Comparison of ENCODE assay signal across 8 cellular contexts in the genomic region with DNA sequence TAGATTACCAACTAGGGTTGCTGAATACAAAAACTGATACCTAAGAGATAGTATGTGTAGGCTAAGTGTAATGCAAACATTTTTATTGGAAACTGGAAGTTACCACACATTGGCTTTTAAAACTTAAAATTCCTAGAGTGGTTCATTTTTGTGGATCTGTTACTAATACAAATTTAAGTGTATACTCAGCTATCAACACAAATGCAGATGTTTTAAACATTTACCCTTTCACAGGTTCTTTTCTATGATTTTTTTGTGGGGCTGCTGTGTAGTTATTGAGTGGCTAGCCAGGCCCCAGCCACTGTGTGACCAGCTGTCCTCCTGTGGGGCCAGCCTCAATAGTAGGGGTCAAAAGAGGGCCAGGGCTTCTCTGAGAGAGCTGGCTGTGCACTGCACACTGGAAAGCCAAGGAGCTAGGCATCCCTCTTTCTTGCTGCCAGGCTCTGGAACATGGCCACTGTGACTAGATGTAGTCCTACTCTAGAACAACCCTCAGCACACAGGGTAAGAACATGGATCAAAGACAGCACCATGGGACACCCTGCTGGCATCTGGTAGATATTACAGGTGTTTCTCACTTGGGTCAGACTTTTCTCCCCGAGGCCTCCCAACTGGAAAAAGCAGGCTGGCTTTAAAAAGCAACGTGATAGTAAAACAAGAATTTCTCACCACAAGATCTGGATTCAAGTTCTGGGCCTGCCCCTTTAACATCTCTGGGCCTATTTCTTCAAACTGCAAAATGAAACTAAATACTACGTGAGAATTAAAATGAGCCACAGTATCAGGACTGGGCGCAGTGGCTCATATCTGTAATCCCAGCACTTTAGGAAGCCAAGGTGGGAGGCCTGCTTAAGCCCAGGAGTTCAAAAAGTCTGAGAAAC. TPM values are rescaled to one million over a fixed set of nuclear protein-coding genes. Genes with fewer than 3 reads are reported as not detected.
DNase-seq lines count a peak whose midpoint lies in the region; ATAC-seq and TF ChIP-seq lines count a peak whose summit lies in the region.

No MANE protein-coding gene starts in this region.

- H3F3A ChIP-seq in OCI-LY1 (ENCODE audit: insufficient read depth, low read length): peaks cover 16% of the 10 kb centered on the region; the same call in 1 of the 2 replicates

- no peak overlapping the region for H3K4me3 ChIP-seq in AG09309 (ENCODE audit: control insufficient read depth, low read depth, low read length)
- H3K4me3 ChIP-seq in OCI-LY1 (ENCODE audit: low read depth, low read length, poor library complexity, severe bottlenecking): no peak overlapping the region
- H3K4me3 ChIP-seq in thyroid gland (replicated peaks in 1 of 3): no peak overlapping the region

- no peak for TF ChIP-seq POLR2A in thyroid gland (IDR thresholded peaks at IDR 0.05)

- 38 to 39% methylated on average over 4 of the region's 4 CpGs for WGBS in thyroid gland, 2 donors

- no peaks in the 10 kb centered on the region for H3K9me3 ChIP-seq in OCI-LY1 (ENCODE audit: low read length)
- H3K9me3 ChIP-seq in thyroid gland: no peaks in the 10 kb centered on the region

- intact Hi-C loops in thyroid gland (cut with DNase I): loop anchor here (5.0 kb wide), 1 partner anchor 138 kb away; no protein-coding TSS in a partner anchor

- no peaks in the 10 kb centered on the region for H3K79me2 ChIP-seq in OCI-LY1 (ENCODE audit: insufficient read depth, low read length)

- H3K36me3 ChIP-seq in OCI-LY1 (ENCODE audit: insufficient read depth, low read length): peaks cover 36% of the 10 kb centered on the region; the same call in 1 of the 2 replicates
- no peaks in the 10 kb centered on the region for H3K36me3 ChIP-seq in thyroid gland

- peak overlapping the region; percentile 12 for H3K27ac ChIP-seq in OCI-LY1 (ENCODE audit: low read depth, low read length, poor library complexity, severe bottlenecking)
- no peak overlapping the region for H3K27ac ChIP-seq in thyroid gland

- peaks cover 7% of the 10 kb centered on the region for H3K36me3 Mint-ChIP-seq in activated T-cell treated with anti-CD3 and anti-CD28 coated beads, Interleukin-2, amount 50 U/mL, for 4 hours (ENCODE audit: insufficient read depth)
- peaks cover 23% of the 10 kb centered on the region for H3K36me3 Mint-ChIP-seq in nephron (ENCODE audit: low read depth)

- H3K27ac Mint-ChIP-seq in nephron: peak overlapping the region; percentile 7 to 48 (median 15)

- no peak overlapping the region for H2AFZ ChIP-seq in OCI-LY1 (ENCODE audit: low read length)

- H3K27me3 ChIP-seq in OCI-LY1 (ENCODE audit: insufficient read depth, low read length) (no peaks in the 10 kb centered on the region), thyroid gland (no peaks in the 10 kb centered on the region)

- peak; percentile 71 for ATAC-seq in GM18867 (IDR thresholded peaks at IDR 0.05; ENCODE audit: unreplicated experiment)
- ATAC-seq in activated T-cell treated with anti-CD3 and anti-CD28 coated beads, Interleukin-2, amount 50 U/mL, for 4 hours: peak; percentile 69 to 77

- no peaks in the 10 kb centered on the region for H3K9me3 Mint-ChIP-seq in activated T-cell treated with anti-CD3 and anti-CD28 coated beads, Interleukin-2, amount 50 U/mL, for 4 hours
- H3K9me3 Mint-ChIP-seq in nephron: no peaks in the 10 kb centered on the region

- TF ChIP-seq CTCF in AG09309 (IDR thresholded peaks at IDR 0.05; ENCODE audit: control insufficient read depth, insufficient read depth, low read depth, low read length, missing control alignments) (peak; percentile 71), OCI-LY1 (IDR thresholded peaks at IDR 0.05; ENCODE audit: low read length) (peak; percentile 73), nephron (IDR thresholded peaks at IDR 0.05; ENCODE audit: unreplicated experiment in 3 of 3) (peak; percentile 64 to 67 (median 64)), thyroid gland (IDR thresholded peaks at IDR 0.05) (peak in 5 of 6 experiments; percentile 62 to 89 (median 74))

- no peaks in the 10 kb centered on the region for H3K27me3 Mint-ChIP-seq in activated T-cell treated with anti-CD3 and anti-CD28 coated beads, Interleukin-2, amount 50 U/mL, for 4 hours (ENCODE audit: low read depth)
- no peaks in the 10 kb centered on the region for H3K27me3 Mint-ChIP-seq in nephron (ENCODE audit: low read depth)

- DNase-seq in AG09309 (ENCODE audit: low read depth) (peak; percentile 55), HuH-7 (ENCODE audit: low spot score) (peak; percentile 88), fibroblast of gingiva (ENCODE audit: low read depth) (peak; percentile 81), thyroid gland (peak; percentile 73 to 74)
- peak; percentile 41 for DNase-seq in activated T-cell treated with anti-CD3 and anti-CD28 coated beads, Interleukin-2, amount 50 U/mL, for 4 hours

- no peaks in the 10 kb centered on the region for H3K9me2 ChIP-seq in OCI-LY1 (ENCODE audit: low read depth, low read length)

- H3K9ac ChIP-seq in OCI-LY1 (ENCODE audit: low read length): no peak overlapping the region

- H3K4me3 Mint-ChIP-seq in activated T-cell treated with anti-CD3 and anti-CD28 coated beads, Interleukin-2, amount 50 U/mL, for 4 hours: peak overlapping the region; percentile 27
- no peak overlapping the region for H3K4me3 Mint-ChIP-seq in nephron

- no peak overlapping the region for H3K4me2 ChIP-seq in OCI-LY1 (ENCODE audit: low read length)

- H4K20me1 ChIP-seq in OCI-LY1 (ENCODE audit: insufficient read depth, low read length): no peaks in the 10 kb centered on the region

- peaks cover 61% of the 10 kb centered on the region for H3K4me1 Mint-ChIP-seq in activated T-cell treated with anti-CD3 and anti-CD28 coated beads, Interleukin-2, amount 50 U/mL, for 4 hours (ENCODE audit: low read depth)
- peaks cover 52% of the 10 kb centered on the region for H3K4me1 Mint-ChIP-seq in nephron

- peaks cover 7% of the 10 kb centered on the region for H3K4me1 ChIP-seq in OCI-LY1 (ENCODE audit: insufficient read depth, low read length, severe bottlenecking)
- peaks cover 0 to 16% of the 10 kb centered on the region in 2 donors for H3K4me1 ChIP-seq in thyroid gland

RNA-seq across cellular contexts. Expression of gene VEZF1, which starts 7.3 kb away (rescaled TPM):
- total RNA-seq in activated T-cell treated with anti-CD3 and anti-CD28 coated beads, Interleukin-2, amount 50 U/mL, for 4 hours: 10 to 100 TPM; 23.8 to 25.1 (median 24.1) TPM
- total RNA-seq in thyroid gland: 100 to 1,000 TPM in 1 of 4 donors, 10 to 100 TPM in 3; 88.5 to 147 (median 91.4) TPM

RNA-seq across cellular contexts. Expression of gene SRSF1, which starts 11.7 kb away (rescaled TPM):
- total RNA-seq in activated T-cell treated with anti-CD3 and anti-CD28 coated beads, Interleukin-2, amount 50 U/mL, for 4 hours: 100 to 1,000 TPM; 588 to 666 (median 647) TPM
- total RNA-seq in thyroid gland: 100 to 1,000 TPM; 181 to 266 (median 214) TPM

RNA-seq across cellular contexts. Expression of gene CUEDC1, which starts 40.1 kb away (rescaled TPM):
- total RNA-seq in activated T-cell treated with anti-CD3 and anti-CD28 coated beads, Interleukin-2, amount 50 U/mL, for 4 hours: under 1 TPM; 0.41 to 0.63 (median 0.58) TPM
- 10 to 100 TPM; 25.6 to 32.3 (median 29.9) TPM for total RNA-seq in thyroid gland

Comparison
In these comparisons a context has a peak if more than half of its experiments do, and no peak if none do; other contexts are left out.
1. RNA of gene CUEDC1, which starts 40.1 kb away (total RNA-seq): 25.6 to 32.3 TPM in thyroid gland; 0.41 to 0.63 TPM in activated T-cell treated with anti-CD3 and anti-CD28 coated beads, Interleukin-2, amount 50 U/mL, for 4 hours; every median in the first group is over 10 times any median in the second.
2. Peak in every context shown above with its lines, with median percentiles within 50 percentile points of each other: DNase-seq and CTCF ChIP-seq.